8 cellular contexts compared by ENCODE assay signal in genomic region chr5:72268753-72269410, GRCh38. TPM values are rescaled to one million over a fixed set of nuclear protein-coding genes. Genes with fewer than 3 reads are reported as not detected.
A peak's percentile ranks its signal among the peaks of the same experiment; 100 is the strongest.
DNase-seq lines count a peak whose midpoint lies in the region; ATAC-seq and TF ChIP-seq lines count a peak whose summit lies in the region.

No MANE protein-coding gene starts in this region.

- H3K4me3 ChIP-seq in MG63, result no peak overlapping the region
- no peak overlapping the region for H3K4me3 ChIP-seq in esophagus muscularis mucosa
- H3K4me3 ChIP-seq in parathyroid adenoma (ENCODE audit: low read depth, low read length), result no peak overlapping the region

- H3K9me3 ChIP-seq in MG63 (no peaks in the 10 kb centered on the region), esophagus muscularis mucosa (no peaks in the 10 kb centered on the region), parathyroid adenoma (ENCODE audit: control insufficient read depth, low read length) (no peaks in the 10 kb centered on the region)

- WGBS in esophagus muscularis mucosa, result 63% methylated on average over 2 of the region's 2 CpGs

- DNase-seq in activated CD4-positive, alpha-beta T cell treated with anti-CD3 and anti-CD28 coated beads for 24 hours (ENCODE audit: low read depth in 2 of 2), result peak; percentile 19 to 35
- DNase-seq in activated CD4-positive, alpha-beta T cell treated with anti-CD3 and anti-CD28 coated beads for 1 hour, result no peak
- DNase-seq in MG63 (peak; percentile 19), esophagus muscularis mucosa (ENCODE audit: extremely low spot score) (no peak), HK-2 (ENCODE audit: unreplicated experiment) (no peak)
- peak; percentile 43 to 54 for DNase-seq in activated CD4-positive, alpha-beta T cell treated with anti-CD3 and anti-CD28 coated beads, Interleukin-2, amount 50 U/mL, for 48 hours

- no peak overlapping the region for H3K9ac ChIP-seq in parathyroid adenoma

- intact Hi-C loops in esophagus muscularis mucosa (cut with DNase I), result no loop called here

- TF ChIP-seq EP300 in esophagus muscularis mucosa (IDR thresholded peaks at IDR 0.05), result no peak

- no peak for ATAC-seq in HG02973 (IDR thresholded peaks at IDR 0.05; ENCODE audit: unreplicated experiment)

- H3K27me3 ChIP-seq in MG63 (no peaks in the 10 kb centered on the region), esophagus muscularis mucosa (no peaks in the 10 kb centered on the region), parathyroid adenoma (ENCODE audit: control insufficient read depth, insufficient read depth, low read length) (no peaks in the 10 kb centered on the region)

- TF ChIP-seq POLR2A in esophagus muscularis mucosa (IDR thresholded peaks at IDR 0.05; ENCODE audit: low read depth), result no peak

- H3K36me3 ChIP-seq in MG63 (peaks cover 33% of the 10 kb centered on the region), esophagus muscularis mucosa (no peaks in the 10 kb centered on the region), parathyroid adenoma (ENCODE audit: control insufficient read depth, insufficient read depth, low read length) (no peaks in the 10 kb centered on the region)

- H3K27ac ChIP-seq in esophagus muscularis mucosa (replicated peaks in 1 of 4) (no peak overlapping the region), parathyroid adenoma (no peak overlapping the region)

- H3K4me1 ChIP-seq in esophagus muscularis mucosa (peaks cover 0 to 52% (median 42%) of the 10 kb centered on the region in 4 donors), parathyroid adenoma (peaks cover 7% of the 10 kb centered on the region)

- peaks cover 10% of the 10 kb centered on the region for H3K79me2 ChIP-seq in parathyroid adenoma

- TF ChIP-seq CTCF in esophagus muscularis mucosa (IDR thresholded peaks at IDR 0.05) (peak; percentile 36 to 58 (median 42)), parathyroid adenoma (IDR thresholded peaks at IDR 0.05) (peak; percentile 61)

- H3K4me2 ChIP-seq in parathyroid adenoma (ENCODE audit: low read length), result no peak overlapping the region

- no peak overlapping the region for H2AFZ ChIP-seq in parathyroid adenoma

RNA-seq across cellular contexts. Expression of gene MRPS27, which starts 51.2 kb away (rescaled TPM):
- 102 and 121 TPM in 2 replicates for total RNA-seq in MG63 (2014; rRNA removed; shearing (Covaris generic); ENCODE audit: low replicate concordance)
- 10 to 100 TPM; 38.6 to 53.5 (median 45.7) TPM for total RNA-seq in esophagus muscularis mucosa

RNA-seq across cellular contexts. Expression of gene PTCD2, which starts 51.3 kb away (rescaled TPM):
- total RNA-seq in MG63 (2014; rRNA removed; shearing (Covaris generic); ENCODE audit: low replicate concordance), result 16.4 and 27.6 TPM in 2 replicates
- 1 to 10 TPM; 3.5 to 7.1 (median 5.8) TPM for total RNA-seq in esophagus muscularis mucosa

Comparison
In these comparisons a context has a peak if more than half of its experiments do, and no peak if none do; other contexts are left out.
1. DNase-seq: peak in activated CD4-positive, alpha-beta T cell treated with anti-CD3 and anti-CD28 coated beads for 24 hours (2 of 2), MG63 (single experiment) and activated CD4-positive, alpha-beta T cell treated with anti-CD3 and anti-CD28 coated beads, Interleukin-2, amount 50 U/mL, for 48 hours (2 of 2); none in activated CD4-positive, alpha-beta T cell treated with anti-CD3 and anti-CD28 coated beads for 1 hour (single experiment), esophagus muscularis mucosa (single experiment) and HK-2 (single experiment).